In the genomic region with DNA sequence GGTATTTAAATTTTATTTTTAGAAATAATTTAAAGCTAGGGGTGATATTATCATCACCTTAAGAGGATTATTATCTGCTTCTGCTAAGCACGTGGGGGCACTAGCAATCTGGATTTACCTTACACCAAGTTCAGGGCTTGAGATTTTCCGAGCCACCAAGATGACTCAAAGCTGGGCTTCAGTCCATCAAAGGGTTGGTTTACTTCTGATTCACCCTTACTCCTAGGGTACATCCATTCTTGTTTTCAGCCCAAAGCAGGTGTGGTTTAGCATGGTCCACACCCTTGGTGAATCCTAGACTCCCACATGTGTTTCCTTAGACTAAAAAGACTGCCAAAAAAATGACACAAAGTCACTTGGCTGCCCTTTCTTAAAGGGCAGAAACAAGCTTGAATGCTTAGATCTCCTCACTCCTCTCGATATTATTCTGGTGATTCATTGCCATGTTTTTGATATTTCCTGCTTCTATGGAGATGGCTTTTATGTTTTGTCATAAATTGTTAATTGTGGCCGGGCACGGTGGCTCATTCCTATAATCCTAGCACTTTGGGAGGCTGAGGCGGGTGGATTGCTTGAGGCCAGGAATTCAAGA, we compare ENCODE assay signal across 1 cellular context.
TF ChIP-seq lines count a peak whose summit lies in the region.

No MANE protein-coding gene starts in this region.

TF ChIP-seq in HCT116, 20 proteins besides CTCF, POLR2A, EP300 and RAD21 (continued from another document):
- TF ChIP-seq, protein P1, sequence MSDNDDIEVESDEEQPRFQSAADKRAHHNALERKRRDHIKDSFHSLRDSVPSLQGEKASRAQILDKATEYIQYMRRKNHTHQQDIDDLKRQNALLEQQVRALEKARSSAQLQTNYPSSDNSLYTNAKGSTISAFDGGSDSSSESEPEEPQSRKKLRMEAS (IDR thresholded peaks at IDR 0.05), result peak; percentile 87
- peak; percentile 87 for TF ChIP-seq SP1 (IDR thresholded peaks at IDR 0.05; ENCODE audit: low read depth)
- TF ChIP-seq SRF (IDR thresholded peaks at IDR 0.05; ENCODE audit: low read depth), result peak; percentile 76
